8 cellular contexts compared by ENCODE assay signal in genomic region chr3:10983219-10983916, GRCh38. TPM values are rescaled to one million over a fixed set of nuclear protein-coding genes. Genes with fewer than 3 reads are reported as not detected.
DNase-seq lines count a peak whose midpoint lies in the region; ATAC-seq and TF ChIP-seq lines count a peak whose summit lies in the region.

No MANE protein-coding gene starts in this region.

- H3K27me3 Mint-ChIP-seq in MCF 10A (ENCODE audit: insufficient read depth, unreplicated experiment) = peaks cover 44% of the 10 kb centered on the region

- peak; percentile 84 for ATAC-seq in upper lobe of right lung

- DNase-seq in AG04449 (ENCODE audit: low read depth, low spot score) (no peak), ELR (ENCODE audit: low read depth) (peak; percentile 56), NCI-H1092 treated with DMSO at 0.1 percent for 48 hours (lab: John Stamatoyannopoulos, UW) (peak; percentile 21), MCF 10A (ENCODE audit: unreplicated experiment) (peak; percentile 61), kidney tubule cell (ENCODE audit: low spot score) (peak; percentile 57), upper lobe of right lung (no peak), GDM1 (lab: John Stamatoyannopoulos, UW) (no peak), retina (no peak)

- intact Hi-C loops in MCF 10A (cut with micrococcal nuclease) = loop anchor here (1.0 kb wide), 1 partner anchor 225 kb away; no protein-coding TSS in a partner anchor
- intact Hi-C loops in upper lobe of right lung (cut with DNase I) = no loop called here

- H3K9me3 Mint-ChIP-seq in MCF 10A (ENCODE audit: unreplicated experiment) = no peaks in the 10 kb centered on the region

- peaks cover 12% of the 10 kb centered on the region for H3K4me1 ChIP-seq in upper lobe of right lung

- no peaks in the 10 kb centered on the region for H3K36me3 Mint-ChIP-seq in MCF 10A (ENCODE audit: insufficient read depth, unreplicated experiment)

- no peaks in the 10 kb centered on the region for H3K36me3 ChIP-seq in upper lobe of right lung

- H3K9me3 ChIP-seq in upper lobe of right lung = no peaks in the 10 kb centered on the region

- H3K27me3 ChIP-seq in upper lobe of right lung = no peaks in the 10 kb centered on the region

- no peak overlapping the region for H3K27ac Mint-ChIP-seq in MCF 10A (ENCODE audit: low read depth, unreplicated experiment)

- BruUV-seq in MCF 10A (replicated peaks; lab: Mats Ljungman, UMichigan) = no TSS peak

- POLR2A ChIA-PET in AG04449 (lab: Yijun Ruan, JAX) = no interaction called here
- POLR2A ChIA-PET in MCF 10A (lab: Yijun Ruan, JAX) = interaction anchor here (0.6 kb wide), 1 partner anchor 14 kb away, joined by 3 read pairs; no protein-coding TSS in a partner anchor

- H3K4me3 ChIP-seq in AG04449 (ENCODE audit: low read depth, low read length) = no peak overlapping the region
- H3K4me3 ChIP-seq in upper lobe of right lung = no peak overlapping the region

- no peak overlapping the region for H3K4me3 Mint-ChIP-seq in MCF 10A (ENCODE audit: unreplicated experiment)

- H3K27ac ChIP-seq in upper lobe of right lung = no peak overlapping the region

- CTCF ChIA-PET in AG04449 (lab: Yijun Ruan, JAX) = interaction anchor here (0.6 to 3.3 kb wide), 22 partner anchors 9 to 245 kb away, joined by 3 to 17 read pairs (median 5); partner anchors contain the start of gene SLC6A1
- CTCF ChIA-PET in MCF 10A (lab: Yijun Ruan, JAX) = interaction anchor here (0.6 to 4.7 kb wide), 31 partner anchors 9 to 800 kb away, joined by 3 to 43 read pairs (median 4); no protein-coding TSS in a partner anchor

- TF ChIP-seq CTCF in AG04449 (IDR thresholded peaks at IDR 0.05; ENCODE audit: insufficient read depth, low read length, missing control alignments) = peak; percentile 70
- TF ChIP-seq CTCF in MCF 10A (IDR thresholded peaks at IDR 0.05; ENCODE audit: unreplicated experiment) = peak; percentile 63
- peak; percentile 82 for TF ChIP-seq CTCF in upper lobe of right lung (IDR thresholded peaks at IDR 0.05)

- peaks cover 11% of the 10 kb centered on the region for H3K4me1 Mint-ChIP-seq in MCF 10A (ENCODE audit: insufficient read depth, unreplicated experiment)

RNA-seq across cellular contexts. Expression of gene SLC6A1, which starts 9.2 kb away (rescaled TPM):
- total RNA-seq in MCF 10A (2022) (not detected in 2 replicates), upper lobe of right lung (0.84 TPM)

Comparison
In these comparisons a context has a peak if more than half of its experiments do, and no peak if none do; other contexts are left out.
1. DNase-seq: peak in ELR (single experiment), NCI-H1092 treated with DMSO at 0.1 percent for 48 hours (single experiment), MCF 10A (single experiment) and kidney tubule cell (single experiment); none in AG04449 (single experiment), upper lobe of right lung (single experiment), GDM1 (single experiment) and retina (single experiment).
2. Peak in every context shown above with its lines, with median percentiles within 50 percentile points of each other: CTCF ChIP-seq.